ENCODE assay signal across 20 cellular contexts in genomic region chr13:23588576-23589141, GRCh38.
"Had no signal": no experiment of that assay in that cellular context is flagged by ENCODE, and none has a peak within 500 bp of the region (broad histone marks: within the 10 kb centered on the region; RNA-seq: fewer than 3 reads in every experiment).

No MANE protein-coding gene starts in this region.

- H3K4me1 Mint-ChIP-seq: activated naive CD8-positive, alpha-beta T cell treated with anti-CD3 and anti-CD28 coated beads for 36 hours; central memory CD8-positive, alpha-beta T cell; memory B cell had no signal

- DNase-seq: activated CD4-positive, alpha-beta T cell treated with anti-CD3 and anti-CD28 coated beads, Interleukin-2, amount 10 ng/mL, durations not matched to agents 7 days and 5 days; activated CD4-positive, CD25-positive, alpha-beta regulatory T cell; activated CD8-positive, alpha-beta memory T cell treated with anti-CD3 and anti-CD28 coated beads, Interleukin-2, amount 50 U/mL, for 48 hours; activated gamma-delta T cell treated with Interleukin-2 at 50 U/mL for 16 hours; activated naive CD8-positive, alpha-beta T cell treated with anti-CD3 and anti-CD28 coated beads for 36 hours; activated T-cell treated with anti-CD3 and anti-CD28 coated beads, Interleukin-2, amount 50 U/mL, for 72 hours; left colon; occipital lobe; psoas muscle; stimulated activated CD4-positive, alpha-beta T cell treated with anti-CD3 and anti-CD28 coated beads, Interleukin-12 subunit alpha, Interleukin-12 subunit beta, amount 100 ng/mL, for 4 hours; stimulated activated CD4-positive, alpha-beta T cell treated with anti-CD3 and anti-CD28 coated beads, Interleukin-2, amount 100 ng/mL, for 24 hours; stomach; testis had no signal

- ATAC-seq: activated T-cell treated with anti-CD3 and anti-CD28 coated beads, Interleukin-2, amount 50 U/mL, for 72 hours; left colon; natural killer cell treated with Interleukin-12 subunit alpha and Interleukin-12 subunit beta and Interleukin-15 and Interleukin-18, amount 100 ng/mL, for 72 hours; psoas muscle had no signal

- H3K36me3 Mint-ChIP-seq: activated naive CD8-positive, alpha-beta T cell treated with anti-CD3 and anti-CD28 coated beads for 36 hours; memory B cell; natural killer cell treated with Interleukin-12 subunit alpha and Interleukin-12 subunit beta and Interleukin-15 and Interleukin-18, amount 100 ng/mL, for 72 hours had no signal

- H3K27ac Mint-ChIP-seq: activated CD4-positive, alpha-beta T cell treated with anti-CD3 and anti-CD28 coated beads, Interleukin-2, amount 10 ng/mL, durations not matched to agents 7 days and 5 days; activated naive CD8-positive, alpha-beta T cell treated with anti-CD3 and anti-CD28 coated beads for 36 hours; activated T-cell treated with anti-CD3 and anti-CD28 coated beads, Interleukin-2, amount 50 U/mL, for 72 hours; brain; memory B cell; natural killer cell treated with Interleukin-12 subunit alpha and Interleukin-12 subunit beta and Interleukin-15 and Interleukin-18, amount 100 ng/mL, for 72 hours; T-helper 2 cell treated with Interferon-gamma antibody and Interleukin-4, amounts not matched to agents 5 μg/mL and 100 μg/mL, for 36 hours had no signal

- H3K27me3 Mint-ChIP-seq: brain had no signal

- H3K9me3 Mint-ChIP-seq: activated CD4-positive, alpha-beta T cell treated with anti-CD3 and anti-CD28 coated beads, Interleukin-2, amount 10 ng/mL, durations not matched to agents 7 days and 5 days; activated naive CD8-positive, alpha-beta T cell treated with anti-CD3 and anti-CD28 coated beads for 36 hours; activated T-cell treated with anti-CD3 and anti-CD28 coated beads, Interleukin-2, amount 50 U/mL, for 72 hours; central memory CD8-positive, alpha-beta T cell; memory B cell; natural killer cell treated with Interleukin-12 subunit alpha and Interleukin-12 subunit beta and Interleukin-15 and Interleukin-18, amount 100 ng/mL, for 72 hours; T-helper 2 cell treated with Interferon-gamma antibody and Interleukin-4, amounts not matched to agents 5 μg/mL and 100 μg/mL, for 36 hours had no signal

- H3K4me3 Mint-ChIP-seq: activated CD4-positive, alpha-beta T cell treated with anti-CD3 and anti-CD28 coated beads, Interleukin-2, amount 10 ng/mL, durations not matched to agents 7 days and 5 days; activated naive CD8-positive, alpha-beta T cell treated with anti-CD3 and anti-CD28 coated beads for 36 hours; activated T-cell treated with anti-CD3 and anti-CD28 coated beads, Interleukin-2, amount 50 U/mL, for 72 hours; brain; central memory CD8-positive, alpha-beta T cell; memory B cell; natural killer cell treated with Interleukin-12 subunit alpha and Interleukin-12 subunit beta and Interleukin-15 and Interleukin-18, amount 100 ng/mL, for 72 hours; T-helper 2 cell treated with Interferon-gamma antibody and Interleukin-4, amounts not matched to agents 5 μg/mL and 100 μg/mL, for 36 hours had no signal

- H3K4me3 ChIP-seq: coronary artery, esophagus muscularis mucosa, psoas muscle, stomach, testis had no signal
